22 cellular contexts compared by ENCODE assay signal in genomic region chr11:133271206-133271605, GRCh38.
"Had no signal": no experiment of that assay in that cellular context is flagged by ENCODE, and none has a peak within 500 bp of the region (broad histone marks: within the 10 kb centered on the region; RNA-seq: fewer than 3 reads in every experiment).

No MANE protein-coding gene starts in this region.

- H3K4me3 Mint-ChIP-seq: T-cell had no signal

- H3K27me3 ChIP-seq: MG63, SJSA1 had no signal

- H3K27ac ChIP-seq: HL-60, SJSA1, SK-N-MC had no signal

- H3K27ac Mint-ChIP-seq: T-cell had no signal

- H3K4me1 Mint-ChIP-seq: T-cell had no signal

- H3K9me3 ChIP-seq: MG63, SJSA1 had no signal

- H3K36me3 ChIP-seq: MG63, SJSA1 had no signal

- H3K36me3 Mint-ChIP-seq: T-cell had no signal

- DNase-seq: Karpas-422, KBM-7, MG63, NCI-H1092, NCI-H1436 treated with DMSO at 0.1 percent for 48 hours, NCI-H1694, NCI-H187 treated with DMSO at 0.1 percent for 48 hours, NCI-H2029 treated with DMSO at 0.1 percent for 48 hours, NCI-H2171, NCI-H226, NCI-H446, NCI-H510A, NCI-H524 treated with DMSO at 0.1 percent for 48 hours, NCI-H774, Right ventricle myocardium superior, RPMI8226, SIG-M5, SW 1271, T-cell had no signal

- ATAC-seq: T-cell had no signal

- H3K4me1 ChIP-seq: SJSA1 had no signal

- H3K4me3 ChIP-seq: MG63, SJSA1, SK-N-MC had no signal
